In genomic region chr13:50152655-50153309, GRCh38 we compare ENCODE assay signal across 10 cellular contexts.
DNase-seq lines count a peak whose midpoint lies in the region; ATAC-seq and TF ChIP-seq lines count a peak whose summit lies in the region.
"Had no signal": no experiment of that assay in that cellular context is flagged by ENCODE, and none has a peak within 500 bp of the region (broad histone marks: within the 10 kb centered on the region; RNA-seq: fewer than 3 reads in every experiment).

No MANE protein-coding gene starts in this region.

- H3K36me3 Mint-ChIP-seq in CD14-positive monocyte = peaks cover 0 to 2% of the 10 kb centered on the region in 2 donors

- intact Hi-C loops in CD14-positive monocyte (cut with micrococcal nuclease) = no loop called here

- H3K4me1 Mint-ChIP-seq in CD14-positive monocyte = peaks cover 29% of the 10 kb centered on the region

- H2AFZ ChIP-seq in OCI-LY3 (ENCODE audit: low read depth, low read length) = peak overlapping the region; percentile 39

- ATAC-seq in GM19351 (IDR thresholded peaks at IDR 0.05; ENCODE audit: unreplicated experiment) = peak; percentile 86
- ATAC-seq: HCT116 had no signal

- H3K9me3 Mint-ChIP-seq in CD14-positive monocyte = no peaks in the 10 kb centered on the region

- peak overlapping the region; percentile 60 for H3K4me3 ChIP-seq in OCI-LY3 (ENCODE audit: low read length)

- H3K27me3 Mint-ChIP-seq in CD14-positive monocyte (ENCODE audit: low read depth in 3 of 3) = no peaks in the 10 kb centered on the region

- DNase-seq in CD14-positive monocyte (ENCODE audit: low spot score) (no peak), inferior parietal cortex (ENCODE audit: extremely low spot score) (peak; percentile 21), NCI-H187 treated with DMSO at 0.1 percent for 48 hours (lab: John Stamatoyannopoulos, UW) (no peak), substantia nigra (lab: John Stamatoyannopoulos, UW) (no peak), NCI-H446 (lab: John Stamatoyannopoulos, UW) (no peak)
- no peak for DNase-seq in stimulated activated CD4-positive, alpha-beta T cell treated with anti-CD3 and anti-CD28 coated beads, Interleukin-2, amount 100 ng/mL, for 48 hours
- DNase-seq: kidney glomerular epithelial cell had no signal

- TF ChIP-seq CTCF in CD14-positive monocyte (IDR thresholded peaks at IDR 0.05) = no peak
- no peak for TF ChIP-seq CTCF in OCI-LY3 (IDR thresholded peaks at IDR 0.05; ENCODE audit: low read depth, low read length)

- no peaks in the 10 kb centered on the region for H4K20me1 ChIP-seq in OCI-LY3 (ENCODE audit: insufficient read depth, low read length)

- H3K79me2 ChIP-seq in OCI-LY3 (ENCODE audit: low read length) = no peaks in the 10 kb centered on the region

- H3K27ac ChIP-seq in OCI-LY3 (ENCODE audit: low read length) (no peak overlapping the region), substantia nigra (ENCODE audit: low read depth, low read length, poor library complexity, severe bottlenecking) (no peak overlapping the region)

- H3K27ac Mint-ChIP-seq in CD14-positive monocyte = peak overlapping the region in 2 of 7 donors; percentile 70 to 76

- no peaks in the 10 kb centered on the region for H3K9me3 ChIP-seq in OCI-LY3 (ENCODE audit: insufficient read depth, low read length)

- H3K36me3 ChIP-seq in OCI-LY3 (replicated peaks; ENCODE audit: low read depth, low read length) = no peaks in the 10 kb centered on the region

- peak overlapping the region; percentile 76 for H3K4me2 ChIP-seq in OCI-LY3 (ENCODE audit: low read length)

- H3K4me3 Mint-ChIP-seq in CD14-positive monocyte = peak overlapping the region; percentile 62 to 79

- peak overlapping the region; percentile 27; the same call in 1 of the 2 replicates for H3K9ac ChIP-seq in OCI-LY3 (ENCODE audit: low read length)

- H3K4me1 ChIP-seq in OCI-LY3 (ENCODE audit: low read length) = peaks cover 21% of the 10 kb centered on the region

- H3K27me3 ChIP-seq in OCI-LY3 (ENCODE audit: low read depth, low read length) = no peaks in the 10 kb centered on the region
